ENCODE assay signal across 17 cellular contexts in the genomic region with DNA sequence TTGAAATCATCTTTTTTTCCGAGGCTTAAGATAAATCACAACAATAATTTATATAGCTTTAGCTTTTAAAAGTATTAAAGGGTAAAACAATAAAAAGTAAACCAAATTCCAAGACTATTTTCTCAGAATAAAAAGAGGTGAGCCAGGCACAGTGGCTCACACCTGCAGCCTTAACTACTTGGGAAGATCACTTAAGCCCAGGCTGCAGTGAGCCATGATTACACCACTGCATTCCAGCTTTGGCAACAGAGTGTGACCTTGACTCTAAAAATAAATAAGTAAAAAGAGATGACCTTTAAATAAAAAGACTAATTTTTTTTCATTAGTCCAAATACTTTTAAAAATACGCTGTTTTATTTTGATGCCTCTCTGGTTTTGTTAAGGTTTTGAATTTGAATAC. TPM values are rescaled to one million over a fixed set of nuclear protein-coding genes. Genes with fewer than 3 reads are reported as not detected.
DNase-seq lines count a peak whose midpoint lies in the region; ATAC-seq, FAIRE-seq and TF ChIP-seq lines count a peak whose summit lies in the region.
"Had no signal": no experiment of that assay in that cellular context is flagged by ENCODE, and none has a peak within 500 bp of the region (broad histone marks: within the 10 kb centered on the region; RNA-seq: fewer than 3 reads in every experiment).

No MANE protein-coding gene starts in this region.

- ATAC-seq in HepG2 (no peak), esophagus mucosa (no peak)

- H3K36me3 Mint-ChIP-seq in endodermal cell (ENCODE audit: low read depth) = peaks cover 9% of the 10 kb centered on the region

- no peaks in the 10 kb centered on the region for H3K9me2 ChIP-seq in SK-N-SH

- no peaks in the 10 kb centered on the region for H3K4me1 ChIP-seq in adipocyte (ENCODE audit: control insufficient read depth, insufficient read depth, low read length)
- no peaks in the 10 kb centered on the region for H3K4me1 ChIP-seq in endodermal cell (ENCODE audit: control insufficient read depth, insufficient read depth, low read length)
- no peaks in the 10 kb centered on the region for H3K4me1 ChIP-seq in HepG2 (ENCODE audit: insufficient read depth, low read length)
- H3K4me1 ChIP-seq in SK-N-SH (ENCODE audit: control insufficient read depth in 1 of 2, insufficient read depth in 2 of 2, low read depth in 1 of 2, low read length in 1 of 2) = no peaks in the 10 kb centered on the region; a peak in 1 of 4 replicates
- H3K4me1 ChIP-seq: BLaER1 treated with 17β-estradiol and CSF1 and Interleukin-3, amounts not matched to agents 10 nM and 100 nM had no signal

- no peak for TF ChIP-seq CTCF in endodermal cell (conservative IDR thresholded peaks at IDR 0.05)
- no peak for TF ChIP-seq CTCF in HepG2 (CRISPR knock-in tag; IDR thresholded peaks at IDR 0.05)
- TF ChIP-seq CTCF in SK-N-SH (IDR thresholded peaks at IDR 0.05) = no peak

- intact Hi-C loops in HepG2 (cut with micrococcal nuclease; ENCODE audit: unreplicated experiment) = no loop called here

- H3K4me3 ChIP-seq in adipocyte (ENCODE audit: low read length) (no peak overlapping the region), endodermal cell (ENCODE audit: low read length) (no peak overlapping the region), HepG2 (replicated peaks in 1 of 3; ENCODE audit: insufficient read depth in 1 of 3, low read depth in 2 of 3, low read length in 3 of 3) (no peak overlapping the region), SK-N-SH (ENCODE audit: low read depth in 2 of 2, low read length in 1 of 2) (no peak overlapping the region)
- H3K4me3 ChIP-seq: BLaER1 treated with 17β-estradiol and CSF1 and Interleukin-3, amounts not matched to agents 10 nM and 100 nM had no signal

- WGBS in endodermal cell (ENCODE audit: insufficient coverage in 1 of 2, insufficient read length in 1 of 2), 2 experiments = 60% methylated on average over 1 of the region's 2 CpGs; no CpG with 5 or more reads in 1 of the 2 experiments
- 89% methylated on average over 2 of the region's 2 CpGs for WGBS in HepG2 (ENCODE audit: low lambda C conversion rate)
- 70% methylated on average over 2 of the region's 2 CpGs for WGBS in SK-N-SH (ENCODE audit: low lambda C conversion rate)

- H3K9me3 ChIP-seq in adipocyte (ENCODE audit: control insufficient read depth, low read length) = no peaks in the 10 kb centered on the region
- no peaks in the 10 kb centered on the region for H3K9me3 ChIP-seq in endodermal cell (ENCODE audit: control insufficient read depth, low read length)
- no peaks in the 10 kb centered on the region for H3K9me3 ChIP-seq in HepG2 (ENCODE audit: low read length)
- H3K9me3 ChIP-seq in SK-N-SH = no peaks in the 10 kb centered on the region
- H3K9me3 ChIP-seq: BLaER1 treated with 17β-estradiol and CSF1 and Interleukin-3, amounts not matched to agents 10 nM and 100 nM had no signal

- TF ChIP-seq RAD21 in HepG2 (CRISPR knock-in tag; IDR thresholded peaks at IDR 0.05) (no peak), SK-N-SH (IDR thresholded peaks at IDR 0.05; ENCODE audit: low read length) (no peak)

- BruUV-seq in HepG2 (replicated peaks; lab: Mats Ljungman, UMichigan) = no TSS peak

- in situ Hi-C loops in HepG2 (cut with HindIII; ENCODE audit: extremely low pct_ligation_motif_present, low pct_unique_long_range_greater_than_20kb) = no loop called here

- no peak overlapping the region for H3K4me3 Mint-ChIP-seq in endodermal cell
- H3K4me3 Mint-ChIP-seq: CD4-positive, CD25-positive, alpha-beta regulatory T cell had no signal

- no peak overlapping the region for H3K4me2 ChIP-seq in HepG2 (ENCODE audit: low read depth, low read length)
- no peak overlapping the region for H3K4me2 ChIP-seq in SK-N-SH
- H3K4me2 ChIP-seq: BLaER1 treated with 17β-estradiol and CSF1 and Interleukin-3, amounts not matched to agents 10 nM and 100 nM had no signal

- no peak overlapping the region for H3K27ac Mint-ChIP-seq in endodermal cell
- H3K27ac Mint-ChIP-seq: CD4-positive, CD25-positive, alpha-beta regulatory T cell had no signal

- TF ChIP-seq EP300 in HepG2 (IDR thresholded peaks at IDR 0.05; ENCODE audit: low read depth in 2 of 2, low read length in 2 of 2) = no peak
- TF ChIP-seq EP300 in HepG2 (CRISPR knock-in tag; IDR thresholded peaks at IDR 0.05; ENCODE audit: borderline replicate concordance) = no peak
- TF ChIP-seq EP300 in SK-N-SH (IDR thresholded peaks at IDR 0.05; ENCODE audit: borderline replicate concordance in 1 of 2, low read depth in 1 of 2, low read length in 1 of 2) = no peak

- H2AFZ ChIP-seq in HepG2 (ENCODE audit: low read length) = no peak overlapping the region
- no peak overlapping the region for H2AFZ ChIP-seq in SK-N-SH (ENCODE audit: low read depth)

- DNase-seq in EH (ENCODE audit: low read depth) (peak; percentile 6), adipocyte (ENCODE audit: low read depth) (peak; percentile 7), endodermal cell (peak; percentile 45), HepG2 (ENCODE audit: low spot score) (peak; percentile 22), NCI-H774 (lab: John Stamatoyannopoulos, UW) (no peak), SK-N-SH (no peak), HTR-8/SVneo (ENCODE audit: insufficient read length, low spot score) (no peak)
- DNase-seq: ACHN; CD4-positive, CD25-positive, alpha-beta regulatory T cell; DMS79; EL; HCEC 1CT had no signal

- H3K27me3 Mint-ChIP-seq in endodermal cell (ENCODE audit: insufficient read depth) = no peaks in the 10 kb centered on the region
- H3K27me3 Mint-ChIP-seq: CD4-positive, CD25-positive, alpha-beta regulatory T cell had no signal

- H4K20me1 ChIP-seq in HepG2 (ENCODE audit: insufficient read depth, low read length) (no peaks in the 10 kb centered on the region), SK-N-SH (ENCODE audit: insufficient read depth) (no peaks in the 10 kb centered on the region)
- H4K20me1 ChIP-seq: BLaER1 treated with 17β-estradiol and CSF1 and Interleukin-3, amounts not matched to agents 10 nM and 100 nM had no signal

- H3K36me3 ChIP-seq in adipocyte (ENCODE audit: control insufficient read depth, insufficient read depth, low read length, severe bottlenecking) = peaks cover 12% of the 10 kb centered on the region
- peaks cover 11% of the 10 kb centered on the region for H3K36me3 ChIP-seq in endodermal cell (ENCODE audit: control insufficient read depth, insufficient read depth, low read length)
- H3K36me3 ChIP-seq in HepG2 (replicated peaks in 1 of 2; ENCODE audit: control insufficient read depth in 1 of 2, insufficient read depth in 2 of 2, low read length in 2 of 2) = peaks cover 0 to 2% of the 10 kb centered on the region in 2 experiments; a peak in 1 of 5 replicates
- peaks cover 26 to 31% of the 10 kb centered on the region in 2 experiments for H3K36me3 ChIP-seq in SK-N-SH (replicated peaks in 1 of 2; ENCODE audit: control insufficient read depth in 1 of 2, insufficient read depth in 2 of 2, low read length in 1 of 2)

- H3K4me1 Mint-ChIP-seq in endodermal cell = peaks cover 8% of the 10 kb centered on the region
- H3K4me1 Mint-ChIP-seq: CD4-positive, CD25-positive, alpha-beta regulatory T cell had no signal

- H3K27ac ChIP-seq in endodermal cell (ENCODE audit: low read depth, low read length) (no peak overlapping the region), HepG2 (ENCODE audit: extremely low read length, insufficient read depth, low read length) (no peak overlapping the region), SK-N-SH (ENCODE audit: low read depth in 2 of 2, low read length in 1 of 2) (no peak overlapping the region)
- H3K27ac ChIP-seq: BLaER1 treated with 17β-estradiol and CSF1 and Interleukin-3, amounts not matched to agents 10 nM and 100 nM had no signal

- H3K9ac ChIP-seq in adipocyte (ENCODE audit: low read length) (no peak overlapping the region), endodermal cell (ENCODE audit: extremely low read depth, low read length, poor library complexity, severe bottlenecking) (no peak overlapping the region), HepG2 (ENCODE audit: insufficient read depth, low read depth, low read length) (no peak overlapping the region), SK-N-SH (no peak overlapping the region)
- H3K9ac ChIP-seq: BLaER1 treated with 17β-estradiol and CSF1 and Interleukin-3, amounts not matched to agents 10 nM and 100 nM had no signal

- H3K27me3 ChIP-seq in adipocyte (replicated peaks; ENCODE audit: control insufficient read depth, insufficient read depth, low read length) = no peaks in the 10 kb centered on the region
- no peaks in the 10 kb centered on the region for H3K27me3 ChIP-seq in endodermal cell (ENCODE audit: control insufficient read depth, insufficient read depth, low read length, poor library complexity, severe bottlenecking)
- H3K27me3 ChIP-seq in HepG2 (ENCODE audit: control insufficient read depth in 1 of 2, insufficient read depth in 2 of 2, low read length in 2 of 2) = no peaks in the 10 kb centered on the region
- no peaks in the 10 kb centered on the region for H3K27me3 ChIP-seq in SK-N-SH (ENCODE audit: insufficient read depth)
- H3K27me3 ChIP-seq: BLaER1 treated with 17β-estradiol and CSF1 and Interleukin-3, amounts not matched to agents 10 nM and 100 nM had no signal

- no peaks in the 10 kb centered on the region for H3F3A ChIP-seq in SK-N-SH (replicated peaks; ENCODE audit: insufficient read depth)

- no peaks in the 10 kb centered on the region for H3K9me3 Mint-ChIP-seq in endodermal cell

- no peak for TF ChIP-seq POLR2A in HepG2 (IDR thresholded peaks at IDR 0.05; ENCODE audit: insufficient read depth in 1 of 2, low read depth in 2 of 2, low read length in 2 of 2)

- POLR2A ChIA-PET in HepG2 (lab: Yijun Ruan, JAX) (no interaction called here), SK-N-SH (lab: Yijun Ruan, JAX) (no interaction called here)

- CTCF ChIA-PET in HepG2 (lab: Yijun Ruan, JAX; ENCODE audit: low intra/inter-chr PET ratio, low total read pairs) = no interaction called here
- CTCF ChIA-PET in SK-N-SH (lab: Yijun Ruan, JAX) = interaction anchor here (0.7 to 1.1 kb wide), 2 partner anchors 19 to 1107 kb away, joined by 3 read pairs; no protein-coding TSS in a partner anchor

- no peaks in the 10 kb centered on the region for H3K79me2 ChIP-seq in HepG2 (ENCODE audit: insufficient read depth, low read length)
- no peaks in the 10 kb centered on the region for H3K79me2 ChIP-seq in SK-N-SH (ENCODE audit: insufficient read depth)

- FAIRE-seq in HepG2 (lab: Jason Lieb, UNC) (no peak), HTR-8/SVneo (lab: Jason Lieb, UNC) (no peak)
- FAIRE-seq: G401.6, GM12891, GM19239 had no signal

RNA-seq across cellular contexts. Expression of gene C3orf80, which starts 54.4 kb away (rescaled TPM):
- total RNA-seq in endodermal cell (under 1 TPM in 1 of 2 donors, not detected in 1; 0.24 TPM), HepG2 (2016; rRNA removed; fragmentation: Illumina TruSeq; extraction: Trizol) (0.04 TPM in 1 of 2 replicates, not detected in the other), esophagus mucosa (5.9 TPM)
- 0.43 TPM for polyA plus RNA-seq in endodermal cell (2013, experiment 1 of 2)
- polyA plus RNA-seq in endodermal cell (2013, experiment 2 of 2) = 0.46 TPM
- not detected in 2 replicates for total RNA-seq in HepG2 (2016; cell fraction: cytosol; rRNA removed; fragmentation: Illumina TruSeq; extraction: Trizol; ENCODE audit: low read depth)
- 0.04 TPM in 1 of 2 replicates, not detected in the other for total RNA-seq in HepG2 (2016; cell fraction: insoluble cytoplasmic fraction; rRNA removed; fragmentation: Illumina TruSeq; extraction: Trizol)
- total RNA-seq in HepG2 (2016; cell fraction: membrane; rRNA removed; fragmentation: Illumina TruSeq; extraction: Trizol) = not detected in 2 replicates
- total RNA-seq in HepG2 (2016; cell fraction: nucleus; rRNA removed; fragmentation: Illumina TruSeq; extraction: Trizol) = not detected in 2 replicates
- polyA plus RNA-seq in HepG2 (2011; rRNA removed) (0.03 TPM in 2 replicates), SK-N-SH (2012; rRNA removed) (0.02 TPM in 1 of 2 replicates, not detected in the other)
- polyA plus RNA-seq in HepG2 (2011; cell fraction: cytosol; rRNA removed) = 0.01 TPM in 2 replicates
- 0.06 TPM in 1 of 2 replicates, not detected in the other for polyA plus RNA-seq in HepG2 (2011; cell fraction: nucleus; rRNA removed)
- not detected in 2 replicates for polyA plus RNA-seq in HepG2 (2012)
- not detected in 2 replicates for polyA plus RNA-seq in HepG2 (2016; cell fraction: cytosol; fragmentation: Illumina TruSeq; extraction: Trizol; ENCODE audit: low read depth)
- polyA plus RNA-seq in HepG2 (2016; cell fraction: insoluble cytoplasmic fraction; fragmentation: Illumina TruSeq; extraction: Trizol; ENCODE audit: low read depth) = not detected in 2 replicates
- not detected in 2 replicates for polyA plus RNA-seq in HepG2 (2016; cell fraction: membrane; fragmentation: Illumina TruSeq; extraction: Trizol; ENCODE audit: low read depth)
- not detected in 2 replicates for polyA plus RNA-seq in HepG2 (2016; cell fraction: nucleus; fragmentation: Illumina TruSeq; extraction: Trizol; ENCODE audit: insufficient read depth, low read depth)
- not detected in 2 replicates for polyA minus RNA-seq in HepG2 (2011; rRNA and poly(A)+ RNA removed; ENCODE audit: low replicate concordance)
- polyA minus RNA-seq in HepG2 (2011; cell fraction: cytosol; rRNA and poly(A)+ RNA removed) = not detected in 2 replicates
- not detected in 2 replicates for polyA minus RNA-seq in HepG2 (2011; cell fraction: nucleus; rRNA and poly(A)+ RNA removed)
- polyA plus RNA-seq in SK-N-SH (2012; cell fraction: cytosol; rRNA removed) = 0.01 TPM in 1 of 2 replicates, not detected in the other
- 0.02 and 0.08 TPM in 2 replicates for polyA plus RNA-seq in SK-N-SH (2012; cell fraction: nucleus; rRNA removed)
- polyA plus RNA-seq: CD4-positive, CD25-positive, alpha-beta regulatory T cell had no signal

Comparison
In these comparisons a context has a peak if more than half of its experiments do, and no peak if none do; other contexts are left out.
1. DNase-seq: peak in EH (single experiment), adipocyte (single experiment), endodermal cell (single experiment) and HepG2 (single experiment); none in NCI-H774 (single experiment), SK-N-SH (single experiment) and HTR-8/SVneo (single experiment).